1 cellular context compared by ENCODE assay signal in genomic region chr20:45353746-45354145, GRCh38.
TF ChIP-seq lines count a peak whose summit lies in the region.

No MANE protein-coding gene starts in this region.

TF ChIP-seq in WTC11, 78 proteins besides CTCF, POLR2A, EP300 and RAD21:
- no peak for TF ChIP-seq ERG (CRISPR knock-in tag; IDR thresholded peaks at IDR 0.05)
- TF ChIP-seq ELF4 (CRISPR knock-in tag; IDR thresholded peaks at IDR 0.05; ENCODE audit: low read depth), result no peak
- TF ChIP-seq SMAD4 (CRISPR knock-in tag; IDR thresholded peaks at IDR 0.05), result no peak
- TF ChIP-seq ZNF671 (CRISPR knock-in tag; IDR thresholded peaks at IDR 0.05), result no peak
- no peak for TF ChIP-seq AR (CRISPR knock-in tag; IDR thresholded peaks at IDR 0.05)
- no peak for TF ChIP-seq ZBTB21 (CRISPR knock-in tag; IDR thresholded peaks at IDR 0.05; ENCODE audit: borderline replicate concordance)
- TF ChIP-seq FOXJ3 (CRISPR knock-in tag; IDR thresholded peaks at IDR 0.05; ENCODE audit: borderline replicate concordance), result no peak
- no peak for TF ChIP-seq OVOL2 (CRISPR knock-in tag; IDR thresholded peaks at IDR 0.05; ENCODE audit: borderline replicate concordance)
TF ChIP-seq in WTC11: peak in this region for 0.
